31 cellular contexts compared by ENCODE assay signal in genomic region chr18:58868440-58868839, GRCh38. TPM values are rescaled to one million over a fixed set of nuclear protein-coding genes. Genes with fewer than 3 reads are reported as not detected.
DNase-seq lines count a peak whose midpoint lies in the region; ATAC-seq and TF ChIP-seq lines count a peak whose summit lies in the region.
"Had no signal": no experiment of that assay in that cellular context is flagged by ENCODE, and none has a peak within 500 bp of the region (broad histone marks: within the 10 kb centered on the region; RNA-seq: fewer than 3 reads in every experiment).

No MANE protein-coding gene starts in this region.

- CTCF ChIA-PET in WTC11 (lab: Charles Lee), result no interaction called here

- H3K9me3 ChIP-seq in neural progenitor cell (ENCODE audit: low read depth) (peaks cover 9% of the 10 kb centered on the region), aorta (ENCODE audit: control insufficient read depth, low read length) (no peaks in the 10 kb centered on the region)
- no peaks in the 10 kb centered on the region for H3K9me3 ChIP-seq in effector memory CD4-positive, alpha-beta T cell (ENCODE audit: control insufficient read depth, low read length)
- H3K9me3 ChIP-seq: psoas muscle, upper lobe of right lung had no signal

- intact Hi-C loops in aorta (cut with DNase I), result loop anchor here (5.0 kb wide), 4 partner anchors 44 to 124 kb away; no protein-coding TSS in a partner anchor

- H3K4me2 ChIP-seq in neural progenitor cell, result no peak overlapping the region
- H3K4me2 ChIP-seq: BLaER1 had no signal

- no peak overlapping the region for H3K9ac ChIP-seq in neural progenitor cell
- H3K9ac ChIP-seq: BLaER1 had no signal

- peaks cover 68% of the 10 kb centered on the region for H4K20me1 ChIP-seq in neural progenitor cell (ENCODE audit: low read depth)
- H4K20me1 ChIP-seq: BLaER1 had no signal

- H3K9me3 Mint-ChIP-seq in WTC11 (peaks cover 5% of the 10 kb centered on the region), glutamatergic neuron (ENCODE audit: unreplicated experiment) (peaks cover 15% of the 10 kb centered on the region), neural progenitor cell (peaks cover 10% of the 10 kb centered on the region)
- H3K9me3 Mint-ChIP-seq: activated CD4-positive, alpha-beta T cell treated with anti-CD3 and anti-CD28 coated beads, Interleukin-2, amount 10 ng/mL, durations not matched to agents 7 days and 5 days; activated naive CD8-positive, alpha-beta T cell treated with anti-CD3 and anti-CD28 coated beads, Interleukin-2, amount 10 ng/mL, durations not matched to agents 7 days and 5 days; activated T-cell treated with anti-CD3 and anti-CD28 coated beads, Interleukin-2, amount 50 U/mL, for 24 hours; dendritic cell treated with granulocyte-macrophage colony-stimulating factor and Interleukin-4, amounts not matched to agents 40 ng/mL and 50 ng/mL, for 4 days; immature natural killer cell; stimulated activated memory B cell treated with anti-CD40 and anti-IgM and Interleukin-4, amounts not matched to agents 10 μg/mL and 1 μg/mL and 100 μg/mL, for 72 hours had no signal

- H3K27me3 ChIP-seq in neural progenitor cell (no peaks in the 10 kb centered on the region), aorta (ENCODE audit: control insufficient read depth in 1 of 2, insufficient read depth in 2 of 2, low read length in 1 of 2) (no peaks in the 10 kb centered on the region)
- H3K27me3 ChIP-seq in effector memory CD4-positive, alpha-beta T cell (replicated peaks; ENCODE audit: control insufficient read depth, insufficient read depth, low read length, poor library complexity, severe bottlenecking), result peaks cover 3% of the 10 kb centered on the region
- H3K27me3 ChIP-seq: upper lobe of right lung had no signal

- DNase-seq in WTC11 (ENCODE audit: low spot score) (no peak), glutamatergic neuron (no peak), neural progenitor cell (ENCODE audit: low spot score) (no peak), aorta (no peak), NCI-H2029 treated with DMSO at 0.1 percent for 48 hours (lab: John Stamatoyannopoulos, UW) (no peak), putamen (ENCODE audit: low spot score) (no peak)
- no peak for DNase-seq in effector memory CD4-positive, alpha-beta T cell
- DNase-seq: activated CD4-positive, alpha-beta T cell treated with anti-CD3 and anti-CD28 coated beads, Interleukin-2, amount 10 ng/mL, durations not matched to agents 7 days and 5 days; activated gamma-delta T cell; activated naive CD8-positive, alpha-beta T cell treated with anti-CD3 and anti-CD28 coated beads, Interleukin-2, amount 10 ng/mL, durations not matched to agents 7 days and 5 days; activated T-cell treated with anti-CD3 and anti-CD28 coated beads, Interleukin-2, amount 50 U/mL, for 24 hours; EL; foreskin melanocyte; HCEC 1CT; immature natural killer cell; Karpas-422; NCI-H1436; NCI-H446 treated with DMSO at 0.1 percent for 48 hours; NCI-H82; psoas muscle; SIG-M5; stimulated activated CD4-positive, alpha-beta T cell treated with anti-CD3 and anti-CD28 coated beads, Interleukin-15, amount 100 ng/mL, for 24 hours; substantia nigra; T-helper 9 cell; upper lobe of right lung had no signal

- 81 to 88% methylated on average over 6 of the region's 6 CpGs for WGBS in aorta, 2 donors

- H3K27ac ChIP-seq in neural progenitor cell (no peak overlapping the region), aorta (ENCODE audit: low read depth in 1 of 2, low read length in 2 of 2) (peak overlapping the region; percentile 69 to 80)
- H3K27ac ChIP-seq in effector memory CD4-positive, alpha-beta T cell (ENCODE audit: insufficient read depth, low read length, poor library complexity, severe bottlenecking), result no peak overlapping the region
- H3K27ac ChIP-seq: BLaER1, HL-60, upper lobe of right lung, VCaP had no signal

- H3K27ac Mint-ChIP-seq in WTC11 (peak overlapping the region; percentile 94), glutamatergic neuron (ENCODE audit: unreplicated experiment) (no peak overlapping the region), neural progenitor cell (no peak overlapping the region)
- H3K27ac Mint-ChIP-seq: activated CD4-positive, alpha-beta T cell treated with anti-CD3 and anti-CD28 coated beads, Interleukin-2, amount 10 ng/mL, durations not matched to agents 7 days and 5 days; activated naive CD8-positive, alpha-beta T cell treated with anti-CD3 and anti-CD28 coated beads, Interleukin-2, amount 10 ng/mL, durations not matched to agents 7 days and 5 days; activated T-cell treated with anti-CD3 and anti-CD28 coated beads, Interleukin-2, amount 50 U/mL, for 24 hours; dendritic cell treated with granulocyte-macrophage colony-stimulating factor and Interleukin-4, amounts not matched to agents 40 ng/mL and 50 ng/mL, for 4 days; immature natural killer cell; memory B cell; stimulated activated memory B cell treated with anti-CD40 and anti-IgM and Interleukin-4, amounts not matched to agents 10 μg/mL and 1 μg/mL and 100 μg/mL, for 72 hours had no signal

- peak overlapping the region; percentile 54 for H3K4me3 ChIP-seq in neural progenitor cell
- H3K4me3 ChIP-seq in aorta (ENCODE audit: low read length in 2 of 2), result no peak overlapping the region
- H3K4me3 ChIP-seq in effector memory CD4-positive, alpha-beta T cell (ENCODE audit: insufficient read depth, low read depth, low read length, poor library complexity, severe bottlenecking), result no peak overlapping the region
- H3K4me3 ChIP-seq: BLaER1, upper lobe of right lung had no signal

- POLR2A ChIA-PET in WTC11 (lab: Charles Lee), result interaction anchor here (2.4 kb wide), 1 partner anchor 21 kb away, joined by 42 read pairs; no protein-coding TSS in a partner anchor

- peak overlapping the region; percentile 80 for H3K4me3 Mint-ChIP-seq in WTC11
- peak overlapping the region; percentile 73 for H3K4me3 Mint-ChIP-seq in glutamatergic neuron (ENCODE audit: unreplicated experiment)
- peak overlapping the region; percentile 8 for H3K4me3 Mint-ChIP-seq in neural progenitor cell
- H3K4me3 Mint-ChIP-seq: activated CD4-positive, alpha-beta T cell treated with anti-CD3 and anti-CD28 coated beads, Interleukin-2, amount 10 ng/mL, durations not matched to agents 7 days and 5 days; activated naive CD8-positive, alpha-beta T cell treated with anti-CD3 and anti-CD28 coated beads, Interleukin-2, amount 10 ng/mL, durations not matched to agents 7 days and 5 days; activated T-cell treated with anti-CD3 and anti-CD28 coated beads, Interleukin-2, amount 50 U/mL, for 24 hours; dendritic cell treated with granulocyte-macrophage colony-stimulating factor and Interleukin-4, amounts not matched to agents 40 ng/mL and 50 ng/mL, for 4 days; immature natural killer cell; memory B cell; stimulated activated memory B cell treated with anti-CD40 and anti-IgM and Interleukin-4, amounts not matched to agents 10 μg/mL and 1 μg/mL and 100 μg/mL, for 72 hours had no signal

- H3K79me2 ChIP-seq in neural progenitor cell (ENCODE audit: low read depth), result peaks cover 93% of the 10 kb centered on the region

- ATAC-seq in WTC11, result no peak
- no peak for ATAC-seq in aorta (ENCODE audit: low FRiP score)
- ATAC-seq: stimulated activated memory B cell treated with anti-CD40 and anti-IgM and Interleukin-4, amounts not matched to agents 10 μg/mL and 1 μg/mL and 100 μg/mL, for 72 hours; upper lobe of right lung had no signal

- peaks cover 83% of the 10 kb centered on the region for H3K4me1 Mint-ChIP-seq in WTC11
- H3K4me1 Mint-ChIP-seq in glutamatergic neuron (ENCODE audit: low read depth, unreplicated experiment), result peaks cover 58% of the 10 kb centered on the region
- peaks cover 66% of the 10 kb centered on the region for H3K4me1 Mint-ChIP-seq in neural progenitor cell
- H3K4me1 Mint-ChIP-seq: activated naive CD8-positive, alpha-beta T cell treated with anti-CD3 and anti-CD28 coated beads, Interleukin-2, amount 10 ng/mL, durations not matched to agents 7 days and 5 days had no signal

- H2AFZ ChIP-seq in neural progenitor cell (replicated peaks), result no peak overlapping the region

- H3K36me3 ChIP-seq in neural progenitor cell, result peaks cover 19% of the 10 kb centered on the region
- H3K36me3 ChIP-seq in aorta (ENCODE audit: control insufficient read depth in 1 of 2, insufficient read depth in 2 of 2, low read length in 1 of 2), result peaks cover 0 to 2% of the 10 kb centered on the region in 2 donors
- no peaks in the 10 kb centered on the region for H3K36me3 ChIP-seq in effector memory CD4-positive, alpha-beta T cell (ENCODE audit: control insufficient read depth, insufficient read depth, low read length)
- H3K36me3 ChIP-seq: BLaER1 had no signal

- TF ChIP-seq CTCF in WTC11 (IDR thresholded peaks at IDR 0.05) (no peak), glutamatergic neuron (IDR thresholded peaks at IDR 0.05; ENCODE audit: partially characterized antibody, unreplicated experiment) (no peak), neural progenitor cell (IDR thresholded peaks at IDR 0.05) (no peak)

- peaks cover 79% of the 10 kb centered on the region for H3K36me3 Mint-ChIP-seq in WTC11
- H3K36me3 Mint-ChIP-seq in glutamatergic neuron (ENCODE audit: unreplicated experiment), result peaks cover 26% of the 10 kb centered on the region
- H3K36me3 Mint-ChIP-seq in neural progenitor cell, result peaks cover 68% of the 10 kb centered on the region
- H3K36me3 Mint-ChIP-seq: activated naive CD8-positive, alpha-beta T cell treated with anti-CD3 and anti-CD28 coated beads, Interleukin-2, amount 10 ng/mL, durations not matched to agents 7 days and 5 days had no signal

- H3K4me1 ChIP-seq in neural progenitor cell, result peaks cover 38% of the 10 kb centered on the region
- peaks cover 3 to 8% of the 10 kb centered on the region in 2 donors for H3K4me1 ChIP-seq in aorta (ENCODE audit: control insufficient read depth in 1 of 2, insufficient read depth in 2 of 2, low read length in 2 of 2)
- no peaks in the 10 kb centered on the region for H3K4me1 ChIP-seq in effector memory CD4-positive, alpha-beta T cell (ENCODE audit: control insufficient read depth, insufficient read depth, low read length, poor library complexity, severe bottlenecking)
- H3K4me1 ChIP-seq: BLaER1 had no signal

- H3F3A ChIP-seq in neural progenitor cell (ENCODE audit: low read depth), result peaks cover 34% of the 10 kb centered on the region

- H3K27me3 Mint-ChIP-seq in WTC11 (ENCODE audit: low read depth) (no peaks in the 10 kb centered on the region), glutamatergic neuron (ENCODE audit: unreplicated experiment) (peaks cover 16% of the 10 kb centered on the region), neural progenitor cell (ENCODE audit: insufficient read depth, low read depth) (peaks cover 3% of the 10 kb centered on the region)
- H3K27me3 Mint-ChIP-seq: memory B cell; stimulated activated memory B cell treated with anti-CD40 and anti-IgM and Interleukin-4, amounts not matched to agents 10 μg/mL and 1 μg/mL and 100 μg/mL, for 72 hours had no signal

RNA-seq across cellular contexts. Expression of gene ZNF532, which starts 3.8 kb away (rescaled TPM):
- total RNA-seq in WTC11 (2021) (171 to 185 TPM (median 181 TPM) in 3 replicates), glutamatergic neuron (ENCODE audit: unreplicated experiment) (217 TPM), neural progenitor cell (ENCODE audit: low replicate concordance) (121 and 137 TPM in 2 replicates), aorta (100 to 1,000 TPM; 183 to 194 TPM)
- 10 to 100 TPM; 19.3 to 43.4 TPM for polyA plus RNA-seq in aorta

Comparison
In these comparisons a context has a peak if more than half of its experiments do, and no peak if none do; other contexts are left out.
1. H3K4me3 Mint-ChIP-seq: peak in every context shown above with its lines; median percentile 80 in WTC11; 73 in glutamatergic neuron; 8 in neural progenitor cell.
2. H3K27ac ChIP-seq: peak in aorta (2 of 2); none in neural progenitor cell (single experiment) and effector memory CD4-positive, alpha-beta T cell (single experiment).